ENCODE assay signal across 2 cellular contexts in genomic region chr15:33152502-33153109, GRCh38.
A peak's percentile ranks its signal among the peaks of the same experiment; 100 is the strongest.
TF ChIP-seq lines count a peak whose summit lies in the region.

No MANE protein-coding gene starts in this region.

TF ChIP-seq in GM23338, 12 proteins besides CTCF, POLR2A, EP300 and RAD21 (continued from another document):
- TF ChIP-seq, protein P1, sequence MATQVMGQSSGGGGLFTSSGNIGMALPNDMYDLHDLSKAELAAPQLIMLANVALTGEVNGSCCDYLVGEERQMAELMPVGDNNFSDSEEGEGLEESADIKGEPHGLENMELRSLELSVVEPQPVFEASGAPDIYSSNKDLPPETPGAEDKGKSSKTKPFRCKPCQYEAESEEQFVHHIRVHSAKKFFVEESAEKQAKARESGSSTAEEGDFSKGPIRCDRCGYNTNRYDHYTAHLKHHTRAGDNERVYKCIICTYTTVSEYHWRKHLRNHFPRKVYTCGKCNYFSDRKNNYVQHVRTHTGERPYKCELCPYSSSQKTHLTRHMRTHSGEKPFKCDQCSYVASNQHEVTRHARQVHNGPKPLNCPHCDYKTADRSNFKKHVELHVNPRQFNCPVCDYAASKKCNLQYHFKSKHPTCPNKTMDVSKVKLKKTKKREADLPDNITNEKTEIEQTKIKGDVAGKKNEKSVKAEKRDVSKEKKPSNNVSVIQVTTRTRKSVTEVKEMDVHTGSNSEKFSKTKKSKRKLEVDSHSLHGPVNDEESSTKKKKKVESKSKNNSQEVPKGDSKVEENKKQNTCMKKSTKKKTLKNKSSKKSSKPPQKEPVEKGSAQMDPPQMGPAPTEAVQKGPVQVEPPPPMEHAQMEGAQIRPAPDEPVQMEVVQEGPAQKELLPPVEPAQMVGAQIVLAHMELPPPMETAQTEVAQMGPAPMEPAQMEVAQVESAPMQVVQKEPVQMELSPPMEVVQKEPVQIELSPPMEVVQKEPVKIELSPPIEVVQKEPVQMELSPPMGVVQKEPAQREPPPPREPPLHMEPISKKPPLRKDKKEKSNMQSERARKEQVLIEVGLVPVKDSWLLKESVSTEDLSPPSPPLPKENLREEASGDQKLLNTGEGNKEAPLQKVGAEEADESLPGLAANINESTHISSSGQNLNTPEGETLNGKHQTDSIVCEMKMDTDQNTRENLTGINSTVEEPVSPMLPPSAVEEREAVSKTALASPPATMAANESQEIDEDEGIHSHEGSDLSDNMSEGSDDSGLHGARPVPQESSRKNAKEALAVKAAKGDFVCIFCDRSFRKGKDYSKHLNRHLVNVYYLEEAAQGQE (IDR thresholded peaks at IDR 0.05; ENCODE audit: unreplicated experiment), result no peak
- TF ChIP-seq ZNF462 (CRISPR knock-in tag; IDR thresholded peaks at IDR 0.05), result no peak
- no peak for TF ChIP-seq EZH2phosphoT487 (IDR thresholded peaks at IDR 0.05; ENCODE audit: unreplicated experiment)
- TF ChIP-seq JUNB (IDR thresholded peaks at IDR 0.05; ENCODE audit: unreplicated experiment), result no peak
- no peak for TF ChIP-seq ZNF331 (CRISPR knock-in tag; IDR thresholded peaks at IDR 0.05; ENCODE audit: low read depth)
- TF ChIP-seq EZH2 (IDR thresholded peaks at IDR 0.05; ENCODE audit: low read depth, unreplicated experiment), result no peak
- no peak for TF ChIP-seq ETS1 (IDR thresholded peaks at IDR 0.05)
- no peak for TF ChIP-seq ZNF114 (CRISPR knock-in tag; IDR thresholded peaks at IDR 0.05)
- no peak for TF ChIP-seq NANOG (IDR thresholded peaks at IDR 0.05; ENCODE audit: borderline replicate concordance)
- no peak for TF ChIP-seq STAT1 (IDR thresholded peaks at IDR 0.05; ENCODE audit: unreplicated experiment)
- TF ChIP-seq POLR2AphosphoS5 (IDR thresholded peaks at IDR 0.05; ENCODE audit: low read depth), result no peak

TF ChIP-seq in SK-N-SH, 30 proteins besides CTCF, POLR2A, EP300 and RAD21 (continued from another document):
- TF ChIP-seq, protein P1 (IDR thresholded peaks at IDR 0.05; ENCODE audit: low read depth, low read length), result 0 out of 2 replicates have a peak, but pooled peaks have one; percentile 7
- TF ChIP-seq JUND (IDR thresholded peaks at IDR 0.05), result no peak
- no peak for TF ChIP-seq NFIC (IDR thresholded peaks at IDR 0.05; ENCODE audit: borderline replicate concordance)
- TF ChIP-seq RCOR1 (IDR thresholded peaks at IDR 0.05; ENCODE audit: low read length), result no peak
- no peak; the same call in 1 of the 2 replicates for TF ChIP-seq TAF1 (IDR thresholded peaks at IDR 0.05; ENCODE audit: borderline replicate concordance, low read depth, low read length)
TF ChIP-seq in SK-N-SH: peak in this region for 5.
